In genomic region chr2:223626713-223627112, GRCh38 we compare ENCODE assay signal across 18 cellular contexts. TPM values are rescaled to one million over a fixed set of nuclear protein-coding genes. Genes with fewer than 3 reads are reported as not detected.
DNase-seq lines count a peak whose midpoint lies in the region; ATAC-seq, FAIRE-seq and TF ChIP-seq lines count a peak whose summit lies in the region.
"Had no signal": no experiment of that assay in that cellular context is flagged by ENCODE, and none has a peak within 500 bp of the region (broad histone marks: within the 10 kb centered on the region; RNA-seq: fewer than 3 reads in every experiment).

No MANE protein-coding gene starts in this region.

- no peak overlapping the region for H3K27ac ChIP-seq in BLaER1 treated with 17β-estradiol and CSF1 and Interleukin-3, amounts not matched to agents 10 nM and 100 nM
- H3K27ac ChIP-seq in K562 (ENCODE audit: extremely low read depth, low read depth, low read length) = no peak overlapping the region
- H3K27ac ChIP-seq in tibial artery = no peak overlapping the region
- H3K27ac ChIP-seq: C4-2B, SK-N-MC had no signal

- peaks cover 0 to 16% (median 4%) of the 10 kb centered on the region in 11 experiments; a peak in 7 of 22 replicates for H3K9me3 ChIP-seq in BLaER1 treated with 17β-estradiol and CSF1 and Interleukin-3, amounts not matched to agents 10 nM and 100 nM (replicated peaks in 1 of 11)
- H3K9me3 ChIP-seq in K562 (replicated peaks; ENCODE audit: control insufficient read depth, insufficient read depth, low read depth, low read length) (no peaks in the 10 kb centered on the region), tibial artery (no peaks in the 10 kb centered on the region)

- ATAC-seq in K562 (no peak), HG02973 (IDR thresholded peaks at IDR 0.05; ENCODE audit: unreplicated experiment) (no peak)
- ATAC-seq: activated naive CD8-positive, alpha-beta T cell treated with anti-CD3 and anti-CD28 coated beads, Interleukin-2, amount 50 U/mL, for 24 hours had no signal

- no peak for TF ChIP-seq RAD21 in K562 (CRISPR knock-in tag; conservative IDR thresholded peaks at IDR 0.05 in 1 of 2, IDR thresholded peaks at IDR 0.05 in 1 of 2)

- H3K27me3 ChIP-seq in BLaER1 treated with 17β-estradiol and CSF1 and Interleukin-3, amounts not matched to agents 10 nM and 100 nM = no peaks in the 10 kb centered on the region
- H3K27me3 ChIP-seq in K562 (ENCODE audit: control insufficient read depth in 2 of 2, insufficient read depth in 2 of 2, low read length in 2 of 2) = no peaks in the 10 kb centered on the region
- no peaks in the 10 kb centered on the region for H3K27me3 ChIP-seq in tibial artery

- no peaks in the 10 kb centered on the region for H3K9me1 ChIP-seq in K562 (ENCODE audit: control insufficient read depth, insufficient read depth, low read length)

- no peak overlapping the region for H3K4me3 ChIP-seq in BLaER1 treated with 17β-estradiol and CSF1 and Interleukin-3, amounts not matched to agents 10 nM and 100 nM
- H3K4me3 ChIP-seq in K562 (no peak overlapping the region), tibial artery (no peak overlapping the region)
- H3K4me3 ChIP-seq: SK-N-MC had no signal

- H4K20me1 ChIP-seq in BLaER1 treated with 17β-estradiol and CSF1 and Interleukin-3, amounts not matched to agents 10 nM and 100 nM = no peaks in the 10 kb centered on the region
- no peaks in the 10 kb centered on the region for H4K20me1 ChIP-seq in K562 (replicated peaks; ENCODE audit: control insufficient read depth, insufficient read depth, low read length)

- H3K36me3 ChIP-seq in BLaER1 treated with 17β-estradiol and CSF1 and Interleukin-3, amounts not matched to agents 10 nM and 100 nM = no peaks in the 10 kb centered on the region
- H3K36me3 ChIP-seq in K562 (ENCODE audit: control insufficient read depth, insufficient read depth, low read length) = no peaks in the 10 kb centered on the region
- no peaks in the 10 kb centered on the region for H3K36me3 ChIP-seq in tibial artery

- peaks cover 28 to 48% (median 35%) of the 10 kb centered on the region in 10 experiments for H3K4me1 ChIP-seq in BLaER1 treated with 17β-estradiol and CSF1 and Interleukin-3, amounts not matched to agents 10 nM and 100 nM
- H3K4me1 ChIP-seq in K562 (replicated peaks in 1 of 2; ENCODE audit: control insufficient read depth in 2 of 2, insufficient read depth in 2 of 2, low read length in 2 of 2) (no peaks in the 10 kb centered on the region), tibial artery (no peaks in the 10 kb centered on the region)

- 0 out of 22 replicates have a peak overlapping the region, but pooled peaks of 1 of the 11 experiments have one; percentile 7 for H3K9ac ChIP-seq in BLaER1 treated with 17β-estradiol and CSF1 and Interleukin-3, amounts not matched to agents 10 nM and 100 nM
- no peak overlapping the region for H3K9ac ChIP-seq in K562 (ENCODE audit: insufficient read depth in 1 of 2, low read depth in 2 of 2, low read length in 2 of 2)

- H3K79me2 ChIP-seq in K562 (ENCODE audit: control insufficient read depth, insufficient read depth, low read length) = no peaks in the 10 kb centered on the region

- intact Hi-C loops in K562 (cut with micrococcal nuclease) = no loop called here
- intact Hi-C loops in tibial artery (cut with DNase I; ENCODE audit: low total_unique reads) = no loop called here

- POLR2A ChIA-PET in K562 (lab: Yijun Ruan, JAX) = no interaction called here

- no peak for TF ChIP-seq CTCF in K562 (IDR thresholded peaks at IDR 0.05 in 2 of 3, conservative IDR thresholded peaks at IDR 0.05 in 1 of 3; ENCODE audit: insufficient read depth in 2 of 3, low read depth in 1 of 3, low read length in 3 of 3)
- no peak for TF ChIP-seq CTCF in tibial artery (IDR thresholded peaks at IDR 0.05)

- in situ Hi-C loops in K562 (cut with MboI) = no loop called here

- CTCF ChIA-PET in K562 (lab: Yijun Ruan, JAX; ENCODE audit: low intra/inter-chr PET ratio) = no interaction called here

- no peak for TF ChIP-seq EP300 in K562 (IDR thresholded peaks at IDR 0.05; ENCODE audit: low read length)

- peak overlapping the region in 10 of 11 experiments; percentile 42 to 80 (median 52); a peak in 20 of 22 replicates for H3K4me2 ChIP-seq in BLaER1 treated with 17β-estradiol and CSF1 and Interleukin-3, amounts not matched to agents 10 nM and 100 nM
- no peak overlapping the region for H3K4me2 ChIP-seq in K562 (ENCODE audit: insufficient read depth, low read length)

- peak; percentile 94 for DNase-seq in LHCN-M2 (ENCODE audit: low read depth)
- no peak for DNase-seq in K562 (ENCODE audit: extremely low read depth in 1 of 4, low spot score in 3 of 4)
- peak; percentile 89 for DNase-seq in myocyte (ENCODE audit: low read depth)
- no peak for DNase-seq in CD1c-positive myeloid dendritic cell (ENCODE audit: extremely low spot score)
- DNase-seq in tibial artery = no peak
- DNase-seq in activated naive CD4-positive, alpha-beta T cell (lab: John Stamatoyannopoulos, UW) = no peak
- DNase-seq: activated naive CD8-positive, alpha-beta T cell treated with anti-CD3 and anti-CD28 coated beads, Interleukin-2, amount 50 U/mL, for 24 hours; GDM1; KBM-7; NCI-H187; stimulated activated CD4-positive, alpha-beta T cell treated with anti-CD3 and anti-CD28 coated beads, Interleukin-4, amount 100 ng/mL, for 1 hour; stimulated activated naive CD4-positive, alpha-beta T cell treated with Interleukin-2 at 50 U/mL for 16 hours had no signal

- H2AFZ ChIP-seq in K562 (ENCODE audit: low read depth, low read length) = no peak overlapping the region

- WGBS in K562 (ENCODE audit: insufficient coverage, low coverage, missing lambda C conversion rate) = 0% methylated on average over 2 of the region's 2 CpGs

- no peak for TF ChIP-seq POLR2A in K562 (conservative IDR thresholded peaks at IDR 0.05)

- BruUV-seq in K562 (replicated peaks; lab: Mats Ljungman, UMichigan) = no TSS peak

- no peak for FAIRE-seq in K562 (lab: Jason Lieb, UNC)

TF ChIP-seq in K562, 482 proteins besides CTCF, POLR2A, EP300 and RAD21 (continues in another document):
- no peak for TF ChIP-seq ZNF561 (CRISPR knock-in tag; conservative IDR thresholded peaks at IDR 0.05)
- TF ChIP-seq ETV1 (tag; conservative IDR thresholded peaks at IDR 0.05; ENCODE audit: low read depth) = no peak
- TF ChIP-seq GABPB2 (CRISPR knock-in tag; conservative IDR thresholded peaks at IDR 0.05) = no peak
- TF ChIP-seq AFF1 (IDR thresholded peaks at IDR 0.05; ENCODE audit: low read depth in 1 of 2, partially characterized antibody in 2 of 2) = no peak
- peak; percentile 28; the same call in 1 of the 2 replicates for TF ChIP-seq TEAD4 (IDR thresholded peaks at IDR 0.05; ENCODE audit: low read length)
- no peak for TF ChIP-seq TEAD4 (CRISPR knock-in tag; IDR thresholded peaks at IDR 0.05; ENCODE audit: borderline replicate concordance)
- TF ChIP-seq NFE2 (IDR thresholded peaks at IDR 0.05; ENCODE audit: low read depth) = no peak
- TF ChIP-seq CBX1 (IDR thresholded peaks at IDR 0.05; ENCODE audit: low read depth) = no peak

RNA-seq across cellular contexts. Expression of gene SCG2, which starts 24.6 kb away (rescaled TPM):
- total RNA-seq in LHCN-M2 (2014; rRNA removed) (10.8 and 12.7 TPM in 2 replicates), K562 (2014; rRNA removed) (1.1 TPM in 2 replicates), K562 (2014; rRNA removed; fragmentation: Illumina TruSeq; extraction: Trizol) (1.4 and 1.6 TPM in 2 replicates), K562 (2015; rRNA removed; fragmentation: Illumina TruSeq; extraction: Trizol) (1.4 and 1.5 TPM in 2 replicates), K562 (2021) (0.49 and 0.78 TPM in 2 replicates), myocyte (81.7 and 112 TPM in 2 replicates)
- 1.7 TPM for polyA plus RNA-seq in LHCN-M2 (2012)
- total RNA-seq in K562 (2011; cell fraction: chromatin; rRNA removed; ENCODE audit: low replicate concordance) = 0.14 and 0.81 TPM in 2 replicates
- 0.13 TPM in 1 of 2 replicates, not detected in the other for total RNA-seq in K562 (2011; cell fraction: nucleolus; rRNA removed)
- 0.29 and 0.38 TPM in 2 replicates for total RNA-seq in K562 (2011; cell fraction: nucleoplasm; rRNA removed)
- polyA plus RNA-seq in K562 (2011; rRNA removed) (0.07 and 0.11 TPM in 2 replicates), K562 (2014; fragmentation: Illumina TruSeq; extraction: Trizol) (1.1 and 1.4 TPM in 2 replicates), K562 (2014; fragmentation: Nextera tagmentation; extraction: Ambion mirVana) (under 1 TPM; 0.37 to 0.38 TPM), K562 (2014; rRNA removed) (0.98 and 1.5 TPM in 2 replicates)
- not detected in 2 replicates for polyA plus RNA-seq in K562 (2011; cell fraction: cytosol; rRNA removed)
- 0.10 and 0.28 TPM in 2 replicates for polyA plus RNA-seq in K562 (2011; cell fraction: nucleus; rRNA removed)
- polyA plus RNA-seq in K562 (2012) = 0.66 and 0.78 TPM in 2 replicates
- 0.09 and 0.11 TPM in 2 replicates for polyA minus RNA-seq in K562 (2011; rRNA and poly(A)+ RNA removed)
- not detected in 2 replicates for polyA minus RNA-seq in K562 (2011; cell fraction: cytosol; rRNA and poly(A)+ RNA removed)
- polyA minus RNA-seq in K562 (2011; cell fraction: nucleus; rRNA and poly(A)+ RNA removed) = not detected in 2 replicates
- polyA plus RNA-seq in myocyte (2012) = 9.6 TPM
- total RNA-seq: dermis microvascular lymphatic vessel endothelial cell, pulmonary artery endothelial cell had no signal

Comparison
In these comparisons a context has a peak if more than half of its experiments do, and no peak if none do; other contexts are left out.
1. DNase-seq: peak in LHCN-M2 (single experiment) and myocyte (single experiment); none in K562 (0 of 4), CD1c-positive myeloid dendritic cell (single experiment), tibial artery (0 of 2) and activated naive CD4-positive, alpha-beta T cell (0 of 4).